7 cellular contexts compared by ENCODE assay signal in genomic region chr5:161546463-161547301, GRCh38. TPM values are rescaled to one million over a fixed set of nuclear protein-coding genes. Genes with fewer than 3 reads are reported as not detected.
A peak's percentile ranks its signal among the peaks of the same experiment; 100 is the strongest.
DNase-seq lines count a peak whose midpoint lies in the region; ATAC-seq and TF ChIP-seq lines count a peak whose summit lies in the region.

Gene GABRB2, minus strand, starts transcription at chr5:161546725. Its CDS starts 82 bp downstream, at chr5:161546643.

- H3K4me3 ChIP-seq in epithelial cell of esophagus (ENCODE audit: low read length) (peak within 1 kb of the TSS; percentile 32), mononuclear cell (ENCODE audit: low read length) (peak within 1 kb of the TSS; percentile 20), thoracic aorta (peak within 1 kb of the TSS; percentile 65)

- no peaks in the 10 kb centered on the region for H3K9me3 ChIP-seq in mononuclear cell (ENCODE audit: low read depth, low read length)
- no peaks in the 10 kb centered on the region for H3K9me3 ChIP-seq in thoracic aorta

- ATAC-seq in GM21360 (IDR thresholded peaks at IDR 0.05; ENCODE audit: unreplicated experiment), result peak; percentile 60
- peak; percentile 70 for ATAC-seq in HG03571 (IDR thresholded peaks at IDR 0.05; ENCODE audit: unreplicated experiment)
- ATAC-seq in thoracic aorta (ENCODE audit: insufficient number of reproducible peaks, low FRiP score, low read depth), result no peak

- TF ChIP-seq CTCF in epithelial cell of esophagus (IDR thresholded peaks at IDR 0.05; ENCODE audit: insufficient read depth, low read depth, low read length, missing control alignments) (no peak), thoracic aorta (IDR thresholded peaks at IDR 0.05) (no peak)

- no peaks in the 10 kb centered on the region for H3K4me1 ChIP-seq in mononuclear cell (ENCODE audit: insufficient read depth, low read length)
- peaks cover 9 to 27% of the 10 kb centered on the region in 2 donors for H3K4me1 ChIP-seq in thoracic aorta (ENCODE audit: control insufficient read depth in 1 of 2, low read depth in 2 of 2)

- DNase-seq in G401 (ENCODE audit: low spot score) (peak; percentile 87), SW480 (ENCODE audit: low spot score) (peak; percentile 78), epithelial cell of esophagus (ENCODE audit: low read depth) (peak; percentile 24), thoracic aorta (ENCODE audit: low spot score) (no peak)

- no peaks in the 10 kb centered on the region for H3K36me3 ChIP-seq in thoracic aorta

- in situ Hi-C loops in G401 (cut with HindIII; ENCODE audit: low sequenced_read_pairs), result no loop called here

- H3K27me3 ChIP-seq in mononuclear cell (ENCODE audit: insufficient read depth, low read length) (peaks cover 62% of the 10 kb centered on the region), thoracic aorta (replicated peaks; ENCODE audit: insufficient read depth) (peaks cover 4% of the 10 kb centered on the region)

- no peak within 1 kb of the TSS for H3K27ac ChIP-seq in thoracic aorta

RNA-seq across cellular contexts. Expression of gene GABRB2, which starts in this region (rescaled TPM):
- total RNA-seq in G401 (2014; rRNA removed; shearing (Covaris generic)), result under 0.01 TPM in 1 of 2 replicates, not detected in the other
- total RNA-seq in mononuclear cell (not detected), thoracic aorta (under 1 TPM; 0.27 to 0.78 TPM)

Comparison
In these comparisons a context has a peak if more than half of its experiments do, and no peak if none do; other contexts are left out.
1. Peak in DNase-seq in G401; RNA of the gene not detected or under 1 TPM.